ENCODE assay signal across 23 cellular contexts in the genomic region with DNA sequence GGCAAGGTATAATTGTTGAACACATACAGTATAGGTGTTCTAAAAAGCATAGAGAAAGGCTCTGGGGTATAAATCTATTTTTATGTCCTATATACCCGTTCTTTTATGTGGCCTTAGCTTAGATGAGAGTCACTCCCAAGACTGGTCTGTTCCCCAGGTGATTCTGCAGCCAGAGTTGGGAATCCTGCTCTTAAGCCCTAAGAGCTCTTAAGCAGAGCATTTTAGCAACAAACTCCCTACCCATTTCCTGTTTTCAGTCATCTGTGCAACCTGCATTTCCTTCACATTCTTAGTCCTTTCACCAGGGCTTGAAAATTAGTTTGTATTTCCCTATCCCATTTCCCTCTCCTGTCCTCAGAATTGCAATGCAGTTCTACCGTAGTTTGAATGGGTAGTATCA.
DNase-seq lines count a peak whose midpoint lies in the region; ATAC-seq, FAIRE-seq and TF ChIP-seq lines count a peak whose summit lies in the region.
"Had no signal": no experiment of that assay in that cellular context is flagged by ENCODE, and none has a peak within 500 bp of the region (broad histone marks: within the 10 kb centered on the region; RNA-seq: fewer than 3 reads in every experiment).

No MANE protein-coding gene starts in this region.

- peaks cover 65% of the 10 kb centered on the region for H3K4me1 Mint-ChIP-seq in WTC11
- H3K4me1 Mint-ChIP-seq: CD4-positive, alpha-beta memory T cell had no signal

- H3K4me3 ChIP-seq in HUES48 (ENCODE audit: low read depth, low read length) (no peak overlapping the region), mesendoderm (ENCODE audit: low read length) (no peak overlapping the region)
- H3K4me3 ChIP-seq: SK-N-MC had no signal

- no peaks in the 10 kb centered on the region for H3K27me3 ChIP-seq in HUES48 (ENCODE audit: control insufficient read depth, insufficient read depth, low read length)
- H3K27me3 ChIP-seq in mesendoderm (ENCODE audit: insufficient read depth, low read length, poor library complexity): no peaks in the 10 kb centered on the region

- POLR2A ChIA-PET in WTC11 (lab: Charles Lee): no interaction called here

- H4K5ac ChIP-seq in mesendoderm (ENCODE audit: low read length): no peak overlapping the region

- no peak overlapping the region for H2BK5ac ChIP-seq in mesendoderm (ENCODE audit: low read length)

- DNase-seq in GM12891 (ENCODE audit: insufficient read length, low spot score) (no peak), WTC11 (ENCODE audit: low spot score) (no peak), mesendoderm (peak; percentile 52), left colon (no peak), Kasumi-1 (lab: John Stamatoyannopoulos, UW) (no peak), NCI-H345 treated with DMSO at 0.1 percent for 48 hours (lab: John Stamatoyannopoulos, UW; ENCODE audit: unreplicated experiment) (no peak)
- DNase-seq: Calu3; CD4-positive, alpha-beta memory T cell; DMS79; H7; HFFc6; KG1; NCI-H1092 treated with DMSO at 0.1 percent for 48 hours; NCI-H1436 treated with DMSO at 0.1 percent for 48 hours; NCI-H1930; NCI-H2171 treated with DMSO at 0.1 percent for 48 hours; NCI-H446 treated with DMSO at 0.1 percent for 48 hours; NK-92 treated with Interleukin-12 subunit alpha and Interleukin-12 subunit beta, amount 100 ng/mL, for 24 hours; SHP77 treated with DMSO at 0.1 percent for 48 hours had no signal

- H3K4ac ChIP-seq in mesendoderm (ENCODE audit: low read depth, low read length): no peak overlapping the region

- H3K27ac ChIP-seq in HUES48 (ENCODE audit: low read depth, low read length) (peak overlapping the region; percentile 50), mesendoderm (ENCODE audit: low read depth, low read length) (no peak overlapping the region)
- H3K27ac ChIP-seq: HL-60, RWPE1, SK-N-MC had no signal

- intact Hi-C loops in left colon (cut with DNase I, micrococcal nuclease): no loop called here

- H4K8ac ChIP-seq in mesendoderm (ENCODE audit: low read depth, low read length): no peak overlapping the region

- no peaks in the 10 kb centered on the region for H3K27me3 Mint-ChIP-seq in WTC11 (ENCODE audit: low read depth)
- H3K27me3 Mint-ChIP-seq: CD4-positive, alpha-beta memory T cell had no signal

- H3K79me1 ChIP-seq in mesendoderm (ENCODE audit: low read length): no peaks in the 10 kb centered on the region

- peak overlapping the region; percentile 30 for H3K18ac ChIP-seq in mesendoderm (ENCODE audit: low read length)

- no peak overlapping the region for H3K56ac ChIP-seq in mesendoderm (ENCODE audit: low read length)

- no peak for TF ChIP-seq POLR2A in GM12891 (IDR thresholded peaks at IDR 0.05; ENCODE audit: low read depth, low read length)

- no peak overlapping the region for H2BK15ac ChIP-seq in mesendoderm (replicated peaks; ENCODE audit: low read depth)

- no peak overlapping the region for H3K23ac ChIP-seq in mesendoderm (ENCODE audit: low read length)

- WGBS in mesendoderm (ENCODE audit: extremely low coverage, insufficient coverage, low lambda C conversion rate): no CpG with 5 or more reads among the region's 2 CpGs

- H3K9me3 ChIP-seq in HUES48 (ENCODE audit: control insufficient read depth, insufficient read depth, low read length): no peaks in the 10 kb centered on the region

- no peaks in the 10 kb centered on the region for H3K9me3 Mint-ChIP-seq in WTC11
- H3K9me3 Mint-ChIP-seq: HFFc6 had no signal

- no peak for TF ChIP-seq CTCF in WTC11 (IDR thresholded peaks at IDR 0.05)

- H3K36me3 Mint-ChIP-seq in WTC11: no peaks in the 10 kb centered on the region
- H3K36me3 Mint-ChIP-seq: CD4-positive, alpha-beta memory T cell had no signal

- no peak overlapping the region for H3K4me3 Mint-ChIP-seq in WTC11
- H3K4me3 Mint-ChIP-seq: CD4-positive, alpha-beta memory T cell; HFFc6 had no signal

- H3K4me1 ChIP-seq in HUES48 (ENCODE audit: control insufficient read depth, insufficient read depth, low read length) (peaks cover 47% of the 10 kb centered on the region), mesendoderm (ENCODE audit: control insufficient read depth, low read depth, low read length) (no peaks in the 10 kb centered on the region)

- no peaks in the 10 kb centered on the region for H3K79me2 ChIP-seq in mesendoderm (ENCODE audit: control insufficient read depth, insufficient read depth, low read length)

- H3K27ac Mint-ChIP-seq in WTC11: peak overlapping the region; percentile 89
- H3K27ac Mint-ChIP-seq: CD4-positive, alpha-beta memory T cell; HFFc6 had no signal

- H3K36me3 ChIP-seq in HUES48 (ENCODE audit: control insufficient read depth, insufficient read depth, low read length): no peaks in the 10 kb centered on the region; the same call in 1 of the 2 replicates
- no peaks in the 10 kb centered on the region for H3K36me3 ChIP-seq in mesendoderm (ENCODE audit: control insufficient read depth, insufficient read depth, low read length)

- CTCF ChIA-PET in WTC11 (lab: Charles Lee): interaction anchor here (1.0 kb wide), 1 partner anchor 68 kb away, joined by 4 read pairs; no protein-coding TSS in a partner anchor

- no peak for FAIRE-seq in GM12891 (lab: Jason Lieb, UNC)

- no peak overlapping the region for H3K9ac ChIP-seq in HUES48 (ENCODE audit: low read depth, low read length)
- H3K9ac ChIP-seq in mesendoderm (ENCODE audit: low read length): no peak overlapping the region

- no peak overlapping the region for H2BK120ac ChIP-seq in mesendoderm (ENCODE audit: low read depth, low read length)

- H3K4me2 ChIP-seq in mesendoderm (ENCODE audit: low read length): no peak overlapping the region

- ATAC-seq in WTC11: peak; percentile 81
- ATAC-seq in left colon: no peak

- no peak overlapping the region for H2AK5ac ChIP-seq in mesendoderm (ENCODE audit: low read length)

TF ChIP-seq in GM12891, 5 proteins besides CTCF, POLR2A, EP300 and RAD21:
- TF ChIP-seq SPI1 (IDR thresholded peaks at IDR 0.05; ENCODE audit: low read depth, low read length) (0 out of 2 replicates have a peak, but pooled peaks have one; percentile 3), POLR2AphosphoS5 (IDR thresholded peaks at IDR 0.05; ENCODE audit: low read depth, low read length) (no peak)

TF ChIP-seq in WTC11, 78 proteins besides CTCF, POLR2A, EP300 and RAD21:
- TF ChIP-seq JUN (CRISPR knock-in tag; IDR thresholded peaks at IDR 0.05): no peak
- TF ChIP-seq, protein P1, sequence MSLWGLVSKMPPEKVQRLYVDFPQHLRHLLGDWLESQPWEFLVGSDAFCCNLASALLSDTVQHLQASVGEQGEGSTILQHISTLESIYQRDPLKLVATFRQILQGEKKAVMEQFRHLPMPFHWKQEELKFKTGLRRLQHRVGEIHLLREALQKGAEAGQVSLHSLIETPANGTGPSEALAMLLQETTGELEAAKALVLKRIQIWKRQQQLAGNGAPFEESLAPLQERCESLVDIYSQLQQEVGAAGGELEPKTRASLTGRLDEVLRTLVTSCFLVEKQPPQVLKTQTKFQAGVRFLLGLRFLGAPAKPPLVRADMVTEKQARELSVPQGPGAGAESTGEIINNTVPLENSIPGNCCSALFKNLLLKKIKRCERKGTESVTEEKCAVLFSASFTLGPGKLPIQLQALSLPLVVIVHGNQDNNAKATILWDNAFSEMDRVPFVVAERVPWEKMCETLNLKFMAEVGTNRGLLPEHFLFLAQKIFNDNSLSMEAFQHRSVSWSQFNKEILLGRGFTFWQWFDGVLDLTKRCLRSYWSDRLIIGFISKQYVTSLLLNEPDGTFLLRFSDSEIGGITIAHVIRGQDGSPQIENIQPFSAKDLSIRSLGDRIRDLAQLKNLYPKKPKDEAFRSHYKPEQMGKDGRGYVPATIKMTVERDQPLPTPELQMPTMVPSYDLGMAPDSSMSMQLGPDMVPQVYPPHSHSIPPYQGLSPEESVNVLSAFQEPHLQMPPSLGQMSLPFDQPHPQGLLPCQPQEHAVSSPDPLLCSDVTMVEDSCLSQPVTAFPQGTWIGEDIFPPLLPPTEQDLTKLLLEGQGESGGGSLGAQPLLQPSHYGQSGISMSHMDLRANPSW (CRISPR knock-in tag; conservative IDR thresholded peaks at IDR 0.05; ENCODE audit: low read depth): no peak
